ENCODE assay signal across 8 cellular contexts in the genomic region with DNA sequence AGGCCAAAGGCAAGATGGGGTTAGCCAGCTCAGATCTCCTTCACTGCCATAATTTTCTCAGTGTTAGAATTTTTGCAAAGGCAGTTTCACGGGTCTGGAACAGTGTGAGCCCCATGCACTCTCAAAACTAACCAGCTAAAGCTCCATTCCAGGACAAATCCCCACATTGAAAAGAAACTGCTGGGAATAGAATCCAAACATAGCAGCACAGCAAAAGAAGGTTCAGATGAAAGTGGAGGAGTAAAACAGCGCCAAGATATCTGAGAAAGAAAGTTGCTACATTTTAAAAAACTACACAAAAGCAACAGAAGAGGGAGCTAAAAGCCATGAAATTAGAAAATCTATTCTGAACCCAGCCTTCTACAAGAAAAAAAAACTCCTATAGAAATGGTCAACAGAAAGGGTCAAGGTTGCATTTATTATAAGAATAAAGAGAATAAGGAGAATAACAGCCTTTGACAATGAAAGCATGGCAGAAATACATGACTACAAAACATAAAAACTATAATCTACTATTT. TPM values are rescaled to one million over a fixed set of nuclear protein-coding genes. Genes with fewer than 3 reads are reported as not detected.
DNase-seq lines count a peak whose midpoint lies in the region; ATAC-seq and TF ChIP-seq lines count a peak whose summit lies in the region.

No MANE protein-coding gene starts in this region.

- H3K36me3 Mint-ChIP-seq in Calu3 (ENCODE audit: insufficient read depth, unreplicated experiment) = no peaks in the 10 kb centered on the region

- no peak for ATAC-seq in foreskin keratinocyte
- ATAC-seq in HG03460 (IDR thresholded peaks at IDR 0.05; ENCODE audit: unreplicated experiment) = no peak

- CTCF ChIA-PET in AG04450 (lab: Charles Lee) = interaction anchor here (0.6 to 2.6 kb wide), 12 partner anchors 10 to 682 kb away, joined by 3 to 51 read pairs (median 5); partner anchors contain the start of gene TAF1
- CTCF ChIA-PET in Calu3 (lab: Charles Lee) = interaction anchor here (0.8 to 1.1 kb wide), 3 partner anchors 160 to 201 kb away, joined by 3 to 5 read pairs (median 3); no protein-coding TSS in a partner anchor

- H3K4me1 ChIP-seq in foreskin keratinocyte = no peaks in the 10 kb centered on the region
- H3K4me1 ChIP-seq in uterus = no peaks in the 10 kb centered on the region

- POLR2A ChIA-PET in AG04450 (lab: Yijun Ruan, JAX) = interaction anchor here (0.7 kb wide), 1 partner anchor 135 kb away, joined by 4 read pairs; no protein-coding TSS in a partner anchor

- H3K36me3 ChIP-seq in uterus = no peaks in the 10 kb centered on the region

- no peak overlapping the region for H3K27ac Mint-ChIP-seq in Calu3 (ENCODE audit: unreplicated experiment)

- H3K27ac ChIP-seq in AG04450 (ENCODE audit: low read depth, low read length) = no peak overlapping the region
- no peak overlapping the region for H3K27ac ChIP-seq in foreskin keratinocyte
- H3K27ac ChIP-seq in uterus = no peak overlapping the region

- TF ChIP-seq POLR2A in uterus (IDR thresholded peaks at IDR 0.05) = no peak

- DNase-seq in AG04450 (ENCODE audit: low read depth, low spot score) (no peak), RPMI7951 (ENCODE audit: low read depth) (peak; percentile 33), foreskin keratinocyte (no peak), uterus (no peak), Calu3 (no peak), NCI-H1048 (lab: John Stamatoyannopoulos, UW) (no peak)

- intact Hi-C loops in uterus (cut with DNase I; ENCODE audit: low total_unique reads) = no loop called here
- intact Hi-C loops in Calu3 (cut with micrococcal nuclease; ENCODE audit: unreplicated experiment) = loop anchor here (1.0 kb wide), 1 partner anchor 209 kb away; no protein-coding TSS in a partner anchor

- H3K27me3 Mint-ChIP-seq in Calu3 (ENCODE audit: unreplicated experiment) = peaks cover 30% of the 10 kb centered on the region

- peak; percentile 45 for TF ChIP-seq CTCF in AG04450 (IDR thresholded peaks at IDR 0.05; ENCODE audit: low read depth, low read length)
- 0 out of 2 replicates have a peak, but pooled peaks have one; percentile 6 for TF ChIP-seq CTCF in GM12875 (IDR thresholded peaks at IDR 0.05; ENCODE audit: borderline replicate concordance, insufficient read depth, low read depth, low read length)
- peak; percentile 54 for TF ChIP-seq CTCF in foreskin keratinocyte (conservative IDR thresholded peaks at IDR 0.05)
- peak; percentile 12 to 42 (median 24) for TF ChIP-seq CTCF in uterus (IDR thresholded peaks at IDR 0.05)
- TF ChIP-seq CTCF in Calu3 (IDR thresholded peaks at IDR 0.05; ENCODE audit: unreplicated experiment) = no peak

- H3K27me3 ChIP-seq in AG04450 (ENCODE audit: control insufficient read depth, insufficient read depth, low read length) (no peaks in the 10 kb centered on the region), foreskin keratinocyte (no peaks in the 10 kb centered on the region), uterus (no peaks in the 10 kb centered on the region)

- H3K4me3 Mint-ChIP-seq in Calu3 (ENCODE audit: low read depth, unreplicated experiment) = no peak overlapping the region

- no peaks in the 10 kb centered on the region for H3K4me1 Mint-ChIP-seq in Calu3 (ENCODE audit: low read depth, unreplicated experiment)

- H3K9me3 ChIP-seq in AG04450 (ENCODE audit: control insufficient read depth, insufficient read depth, low read length) = no peaks in the 10 kb centered on the region
- no peaks in the 10 kb centered on the region for H3K9me3 ChIP-seq in uterus

- H3K9me3 Mint-ChIP-seq in Calu3 (ENCODE audit: low read depth, unreplicated experiment) = no peaks in the 10 kb centered on the region

- H3K4me3 ChIP-seq in AG04450 (ENCODE audit: low read depth, low read length) = no peak overlapping the region
- no peak overlapping the region for H3K4me3 ChIP-seq in GM12875 (ENCODE audit: low read depth, low read length)
- no peak overlapping the region for H3K4me3 ChIP-seq in uterus

- BruUV-seq in Calu3 (replicated peaks; lab: Mats Ljungman, UMichigan) = no TSS peak

RNA-seq across cellular contexts. Expression of gene SLC7A3, which starts 39.6 kb away (rescaled TPM):
- polyA plus RNA-seq in AG04450 (2011; rRNA removed) (not detected in 2 replicates), foreskin keratinocyte (not detected in 2 replicates)
- polyA minus RNA-seq in AG04450 (2011; rRNA and poly(A)+ RNA removed) = not detected in 2 replicates
- total RNA-seq in RPMI7951 (2014; rRNA removed; shearing (Covaris generic)) = not detected in 2 replicates
- total RNA-seq in foreskin keratinocyte (not detected in 2 replicates), uterus (10 to 100 TPM in 1 of 4 donors, 1 to 10 TPM in 1, under 1 TPM in 2; 0.18 to 10.4 (median 4.8) TPM), Calu3 (2022) (not detected in 2 replicates)
